ENCODE assay signal across 24 cellular contexts in genomic region chr1:89704014-89704413, GRCh38.
"Had no signal": no experiment of that assay in that cellular context is flagged by ENCODE, and none has a peak within 500 bp of the region (broad histone marks: within the 10 kb centered on the region; RNA-seq: fewer than 3 reads in every experiment).

No MANE protein-coding gene starts in this region.

- H3K27ac ChIP-seq: hepatocyte, left lung, neural progenitor cell, thyroid gland, WERI-Rb-1 had no signal

- H3K4me3 ChIP-seq: hepatocyte, left lung, neural progenitor cell, thyroid gland had no signal

- H3K9me3 Mint-ChIP-seq: activated naive CD4-positive, alpha-beta T cell treated with anti-CD3 and anti-CD28 coated beads for 36 hours; dendritic cell treated with granulocyte-macrophage colony-stimulating factor and Interleukin-4, amounts not matched to agents 40 ng/mL and 50 ng/mL, for 4 days; immature natural killer cell; neural progenitor cell had no signal

- DNase-seq: activated CD4-positive, alpha-beta T cell treated with anti-CD3 and anti-CD28 coated beads for 1 hour; activated CD4-positive, alpha-beta T cell treated with anti-CD3 and anti-CD28 coated beads, Interleukin-2, amount 50 U/mL, for 4 hours; activated CD8-positive, alpha-beta memory T cell treated with anti-CD3 and anti-CD28 coated beads for 24 hours; activated CD8-positive, alpha-beta memory T cell treated with anti-CD3 and anti-CD28 coated beads, Interleukin-2, amount 50 U/mL, for 4 hours; activated effector memory CD4-positive, alpha-beta T cell treated with Interleukin-2 at 50 U/mL for 16 hours; activated naive CD4-positive, alpha-beta T cell treated with anti-CD3 and anti-CD28 coated beads for 36 hours; activated T-cell treated with anti-CD3 and anti-CD28 coated beads, Interleukin-2, amount 50 U/mL, for 24 hours; anterior cingulate cortex; effector CD4-positive, alpha-beta T cell; glutamatergic neuron; immature natural killer cell; kidney glomerular epithelial cell; left lung; naive thymus-derived CD4-positive, alpha-beta T cell; retina; stimulated activated CD4-positive, alpha-beta T cell treated with anti-CD3 and anti-CD28 coated beads, Interleukin-2, amount 100 ng/mL, for 48 hours; stimulated activated CD8-positive, alpha-beta memory T cell treated with anti-CD3 and anti-CD28 coated beads, Interleukin-4, amount 100 ng/mL, for 48 hours; stimulated activated naive B cell treated with anti-CD40 and anti-IgM and Interleukin-4, amounts not matched to agents 10 μg/mL and 1 μg/mL and 100 μg/mL, for 72 hours; thyroid gland; WERI-Rb-1 had no signal

- H3K27me3 Mint-ChIP-seq: activated T-cell treated with anti-CD3 and anti-CD28 coated beads, Interleukin-2, amount 50 U/mL, for 24 hours; brain; dendritic cell treated with granulocyte-macrophage colony-stimulating factor and Interleukin-4, amounts not matched to agents 40 ng/mL and 50 ng/mL, for 4 days; naive thymus-derived CD4-positive, alpha-beta T cell; stimulated activated naive B cell treated with anti-CD40 and anti-IgM and Interleukin-4, amounts not matched to agents 10 μg/mL and 1 μg/mL and 100 μg/mL, for 72 hours had no signal

- H3K4me3 Mint-ChIP-seq: activated naive CD4-positive, alpha-beta T cell treated with anti-CD3 and anti-CD28 coated beads for 36 hours; activated T-cell treated with anti-CD3 and anti-CD28 coated beads, Interleukin-2, amount 50 U/mL, for 24 hours; brain; dendritic cell treated with granulocyte-macrophage colony-stimulating factor and Interleukin-4, amounts not matched to agents 40 ng/mL and 50 ng/mL, for 4 days; immature natural killer cell; neural progenitor cell; stimulated activated naive B cell treated with anti-CD40 and anti-IgM and Interleukin-4, amounts not matched to agents 10 μg/mL and 1 μg/mL and 100 μg/mL, for 72 hours had no signal

- H3K27me3 ChIP-seq: hepatocyte, left lung, neural progenitor cell, thyroid gland had no signal

- H3K36me3 Mint-ChIP-seq: neural progenitor cell had no signal

- ATAC-seq: left lung; naive thymus-derived CD4-positive, alpha-beta T cell; stimulated activated naive B cell treated with anti-CD40 and anti-IgM and Interleukin-4, amounts not matched to agents 10 μg/mL and 1 μg/mL and 100 μg/mL, for 72 hours had no signal

- H3K4me1 ChIP-seq: thyroid gland had no signal

- H3K27ac Mint-ChIP-seq: activated naive CD4-positive, alpha-beta T cell treated with anti-CD3 and anti-CD28 coated beads for 36 hours; brain; dendritic cell treated with granulocyte-macrophage colony-stimulating factor and Interleukin-4, amounts not matched to agents 40 ng/mL and 50 ng/mL, for 4 days; neural progenitor cell; stimulated activated naive B cell treated with anti-CD40 and anti-IgM and Interleukin-4, amounts not matched to agents 10 μg/mL and 1 μg/mL and 100 μg/mL, for 72 hours had no signal

- H3K36me3 ChIP-seq: left lung, neural progenitor cell, thyroid gland, WERI-Rb-1 had no signal

- H3K9me3 ChIP-seq: left lung, thyroid gland had no signal
